8 cellular contexts compared by ENCODE assay signal in genomic region chr17:42311240-42312034, GRCh38. TPM values are rescaled to one million over a fixed set of nuclear protein-coding genes. Genes with fewer than 3 reads are reported as not detected.
DNase-seq lines count a peak whose midpoint lies in the region; ATAC-seq and TF ChIP-seq lines count a peak whose summit lies in the region.

No MANE protein-coding gene starts in this region.

- in situ Hi-C loops in brain microvascular endothelial cell (cut with HindIII; ENCODE audit: low pct_ligation_motif_present, low sequenced_read_pairs), result loop anchor here (25.0 kb wide), 1 partner anchor 201 kb away; no protein-coding TSS in a partner anchor

- TF ChIP-seq POLR2A in gastroesophageal sphincter (IDR thresholded peaks at IDR 0.05), result no peak

- TF ChIP-seq CTCF in AG09309 (IDR thresholded peaks at IDR 0.05; ENCODE audit: control insufficient read depth, insufficient read depth, low read depth, low read length, missing control alignments), result no peak
- TF ChIP-seq CTCF in HL-60 (IDR thresholded peaks at IDR 0.05; ENCODE audit: insufficient read depth, low read length), result no peak
- TF ChIP-seq CTCF in WERI-Rb-1 (IDR thresholded peaks at IDR 0.05; ENCODE audit: low read depth, low read length), result no peak
- TF ChIP-seq CTCF in gastroesophageal sphincter (IDR thresholded peaks at IDR 0.05), result no peak
- TF ChIP-seq CTCF in brain microvascular endothelial cell (IDR thresholded peaks at IDR 0.05; ENCODE audit: low read depth, low read length, missing control alignments), result no peak

- H3K27me3 ChIP-seq in HL-60 (ENCODE audit: insufficient read depth, poor library complexity, severe bottlenecking), result no peaks in the 10 kb centered on the region
- no peaks in the 10 kb centered on the region for H3K27me3 ChIP-seq in WERI-Rb-1 (ENCODE audit: insufficient read depth, low read depth, severe bottlenecking)
- no peaks in the 10 kb centered on the region for H3K27me3 ChIP-seq in gastroesophageal sphincter
- no peaks in the 10 kb centered on the region for H3K27me3 ChIP-seq in brain microvascular endothelial cell (replicated peaks)

- H3K4me3 ChIP-seq in AG09309 (ENCODE audit: control insufficient read depth, low read depth, low read length), result no peak overlapping the region
- H3K4me3 ChIP-seq in HL-60 (replicated peaks; ENCODE audit: insufficient read depth, low read length), result no peak overlapping the region
- H3K4me3 ChIP-seq in WERI-Rb-1 (ENCODE audit: low read depth, low read length), result peak overlapping the region; percentile 39
- H3K4me3 ChIP-seq in gastroesophageal sphincter, result peak overlapping the region in 1 of 2 donors; percentile 41
- H3K4me3 ChIP-seq in brain microvascular endothelial cell (ENCODE audit: low read depth, low read length), result no peak overlapping the region

- TF ChIP-seq EP300 in gastroesophageal sphincter (IDR thresholded peaks at IDR 0.05), result no peak

- H3K36me3 ChIP-seq in WERI-Rb-1, result no peaks in the 10 kb centered on the region
- H3K36me3 ChIP-seq in gastroesophageal sphincter, result peaks cover 0 to 82% of the 10 kb centered on the region in 2 donors
- peaks cover 36% of the 10 kb centered on the region for H3K36me3 ChIP-seq in brain microvascular endothelial cell (replicated peaks)

- H3K27ac ChIP-seq in HL-60 (replicated peaks), result peak overlapping the region; percentile 43
- H3K27ac ChIP-seq in WERI-Rb-1, result peak overlapping the region; percentile 72
- H3K27ac ChIP-seq in gastroesophageal sphincter, result peak overlapping the region; percentile 73 to 93 (median 88)
- H3K27ac ChIP-seq in brain microvascular endothelial cell, result no peak overlapping the region

- 16 to 46% methylated on average over 9 to 10 of the region's 19 CpGs for WGBS in gastroesophageal sphincter (ENCODE audit: low coverage in 1 of 2), 2 donors

- DNase-seq in AG09309 (ENCODE audit: low read depth) (peak; percentile 63), HL-60 (ENCODE audit: low read depth in 1 of 2, low spot score in 1 of 2) (peak; percentile 71 to 91), WERI-Rb-1 (peak; percentile 95), non-pigmented ciliary epithelial cell (ENCODE audit: low read depth) (peak; percentile 65), DMS 273 (lab: John Stamatoyannopoulos, UW; ENCODE audit: unreplicated experiment) (no peak), COLO668 (lab: John Stamatoyannopoulos, UW; ENCODE audit: unreplicated experiment) (no peak), brain microvascular endothelial cell (no peak)

- ATAC-seq in gastroesophageal sphincter, result peak; percentile 95

- H3K9me3 ChIP-seq in WERI-Rb-1 (ENCODE audit: severe bottlenecking) (no peaks in the 10 kb centered on the region), gastroesophageal sphincter (no peaks in the 10 kb centered on the region)

- peaks cover 0 to 65% (median 20%) of the 10 kb centered on the region in 3 donors for H3K4me1 ChIP-seq in gastroesophageal sphincter

RNA-seq across cellular contexts. Expression of gene STAT5A, which starts 23.1 kb away (rescaled TPM):
- 10 to 100 TPM; 61.8 to 80.8 (median 71.4) TPM for total RNA-seq in gastroesophageal sphincter

RNA-seq across cellular contexts. Expression of gene STAT5B, which starts 35.2 kb away (rescaled TPM):
- 10 to 100 TPM; 73.3 to 98.3 (median 95.6) TPM for total RNA-seq in gastroesophageal sphincter

Comparison
In these comparisons a context has a peak if more than half of its experiments do, and no peak if none do; other contexts are left out.
1. DNase-seq: peak in AG09309 (single experiment), HL-60 (2 of 2), WERI-Rb-1 (single experiment) and non-pigmented ciliary epithelial cell (single experiment); none in DMS 273 (single experiment), COLO668 (single experiment) and brain microvascular endothelial cell (single experiment).